8 cellular contexts compared by ENCODE assay signal in the genomic region with DNA sequence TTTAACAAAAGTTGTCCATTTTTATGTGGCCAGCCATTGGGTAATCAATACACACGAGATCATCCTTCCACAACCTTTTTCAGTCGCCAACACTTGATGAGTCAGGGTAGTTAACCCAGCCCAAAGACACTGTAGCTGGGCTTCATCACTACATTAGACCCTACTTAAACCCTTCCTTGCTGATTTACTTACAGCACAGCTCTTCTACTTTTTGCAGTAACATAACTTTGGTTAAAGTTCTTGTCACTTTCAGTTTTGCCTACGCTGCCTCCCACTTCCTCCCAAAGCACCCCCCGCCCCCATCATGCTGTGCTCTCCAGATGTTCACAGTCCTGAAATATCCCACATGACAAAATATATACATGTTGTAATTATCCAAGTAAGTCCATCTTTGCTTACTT.
A peak's percentile ranks its signal among the peaks of the same experiment; 100 is the strongest.
DNase-seq lines count a peak whose midpoint lies in the region; ATAC-seq and TF ChIP-seq lines count a peak whose summit lies in the region.

No MANE protein-coding gene starts in this region.

- POLR2A ChIA-PET in OCI-LY7 (lab: Charles Lee): interaction anchor here (0.6 to 1.8 kb wide), 4 partner anchors 9 to 1413 kb away, joined by 4 to 6 read pairs (median 5); no protein-coding TSS in a partner anchor
- POLR2A ChIA-PET in CD4-positive, alpha-beta T cell (lab: Charles Lee): no interaction called here

- TF ChIP-seq POLR2A in gastrocnemius medialis (IDR thresholded peaks at IDR 0.05): no peak

- no peak overlapping the region for H3K27ac Mint-ChIP-seq in CD4-positive, alpha-beta T cell

- H3K27me3 ChIP-seq in DND-41 (ENCODE audit: insufficient read depth, low read length, poor library complexity) (peaks cover 3% of the 10 kb centered on the region), gastrocnemius medialis (no peaks in the 10 kb centered on the region)
- no peaks in the 10 kb centered on the region for H3K27me3 ChIP-seq in CD4-positive, alpha-beta T cell (ENCODE audit: control insufficient read depth, insufficient read depth, low read length)

- H3K36me3 Mint-ChIP-seq in CD4-positive, alpha-beta T cell (ENCODE audit: low read depth): no peaks in the 10 kb centered on the region

- H4K20me1 ChIP-seq in DND-41 (ENCODE audit: insufficient read depth, low read length) (no peaks in the 10 kb centered on the region), OCI-LY7 (ENCODE audit: insufficient read depth, low read length) (no peaks in the 10 kb centered on the region)

- ATAC-seq in DND-41 (ENCODE audit: insufficient read depth, low read depth) (peak; percentile 98), GM21526 (IDR thresholded peaks at IDR 0.05; ENCODE audit: low FRiP score, unreplicated experiment) (peak; percentile 52), gastrocnemius medialis (no peak)
- no peak for ATAC-seq in CD4-positive, alpha-beta T cell (ENCODE audit: poor library complexity)

- no peaks in the 10 kb centered on the region for H3K79me2 ChIP-seq in DND-41 (ENCODE audit: insufficient read depth, low read length)
- no peaks in the 10 kb centered on the region for H3K79me2 ChIP-seq in OCI-LY7 (ENCODE audit: insufficient read depth, low read depth, low read length)

- H3K9me2 ChIP-seq in OCI-LY7 (ENCODE audit: insufficient read depth, low read length): no peaks in the 10 kb centered on the region

- in situ Hi-C loops in gastrocnemius medialis (cut with MboI; ENCODE audit: low sequenced_read_pairs in 4 of 4): no loop called here

- TF ChIP-seq CTCF in DND-41 (IDR thresholded peaks at IDR 0.05; ENCODE audit: borderline replicate concordance, extremely low read depth, low read length, poor library complexity, severe bottlenecking) (no peak), OCI-LY7 (conservative IDR thresholded peaks at IDR 0.05; ENCODE audit: low read length) (no peak), gastrocnemius medialis (IDR thresholded peaks at IDR 0.05 in 4 of 5, conservative IDR thresholded peaks at IDR 0.05 in 1 of 5) (no peak)
- TF ChIP-seq CTCF in CD4-positive, alpha-beta T cell (IDR thresholded peaks at IDR 0.05): no peak

- H3K9ac ChIP-seq in DND-41 (ENCODE audit: low read depth, low read length): peak overlapping the region; percentile 24; the same call in 1 of the 2 replicates

- H3K9me3 ChIP-seq in DND-41 (ENCODE audit: insufficient read depth, low read length, severe bottlenecking): no peaks in the 10 kb centered on the region
- H3K9me3 ChIP-seq in OCI-LY7 (ENCODE audit: low read length): no peaks in the 10 kb centered on the region
- H3K9me3 ChIP-seq in CD4-positive, alpha-beta T cell (ENCODE audit: control insufficient read depth, low read length): no peaks in the 10 kb centered on the region
- no peaks in the 10 kb centered on the region for H3K9me3 ChIP-seq in gastrocnemius medialis

- H3K4me2 ChIP-seq in DND-41 (ENCODE audit: insufficient read depth, low read length): peak overlapping the region; percentile 69
- peak overlapping the region; percentile 54 for H3K4me2 ChIP-seq in OCI-LY7 (ENCODE audit: low read length)

- H3K4me3 ChIP-seq in DND-41 (ENCODE audit: low read depth in 1 of 2, low read length in 2 of 2): peak overlapping the region in 1 of 2 experiments; percentile 52; a peak in 2 of 4 replicates
- peak overlapping the region; percentile 46 for H3K4me3 ChIP-seq in OCI-LY7 (ENCODE audit: low read depth, low read length, poor library complexity, severe bottlenecking)
- no peak overlapping the region for H3K4me3 ChIP-seq in gastrocnemius medialis

- CTCF ChIA-PET in OCI-LY7 (lab: Charles Lee; ENCODE audit: unreplicated experiment): no interaction called here
- CTCF ChIA-PET in CD4-positive, alpha-beta T cell (lab: Charles Lee): no interaction called here

- H3K27ac ChIP-seq in DND-41 (ENCODE audit: low read length): peak overlapping the region; percentile 57; the same call in 1 of the 2 replicates
- peak overlapping the region; percentile 24 for H3K27ac ChIP-seq in OCI-LY7 (ENCODE audit: low read depth, low read length, poor library complexity, severe bottlenecking)
- H3K27ac ChIP-seq in CD4-positive, alpha-beta T cell (ENCODE audit: low read depth, low read length): no peak overlapping the region
- H3K27ac ChIP-seq in gastrocnemius medialis: no peak overlapping the region

- H3K9me3 Mint-ChIP-seq in CD4-positive, alpha-beta T cell: no peaks in the 10 kb centered on the region

- H3K4me1 Mint-ChIP-seq in CD4-positive, alpha-beta T cell (ENCODE audit: low read depth): peaks cover 12% of the 10 kb centered on the region

- BruUV-seq in OCI-LY7 (replicated peaks; lab: Mats Ljungman, UMichigan): no TSS peak

- H3K4me1 ChIP-seq in DND-41 (ENCODE audit: insufficient read depth, low read length) (peaks cover 15% of the 10 kb centered on the region), OCI-LY7 (ENCODE audit: insufficient read depth, low read length, poor library complexity, severe bottlenecking) (peaks cover 18% of the 10 kb centered on the region), gastrocnemius medialis (no peaks in the 10 kb centered on the region)

- H2AFZ ChIP-seq in DND-41 (ENCODE audit: low read depth, low read length) (peak overlapping the region; percentile 68), OCI-LY7 (ENCODE audit: low read length) (peak overlapping the region; percentile 76)

- H3K27me3 Mint-ChIP-seq in CD4-positive, alpha-beta T cell: peaks cover 4% of the 10 kb centered on the region

- no peak overlapping the region for H3K4me3 Mint-ChIP-seq in CD4-positive, alpha-beta T cell

- H3K36me3 ChIP-seq in DND-41 (ENCODE audit: insufficient read depth, low read length) (no peaks in the 10 kb centered on the region), OCI-LY7 (ENCODE audit: insufficient read depth, low read length) (no peaks in the 10 kb centered on the region), gastrocnemius medialis (no peaks in the 10 kb centered on the region)

- intact Hi-C loops in OCI-LY7 (cut with micrococcal nuclease; ENCODE audit: unreplicated experiment): no loop called here
- intact Hi-C loops in CD4-positive, alpha-beta T cell (cut with DNase I, micrococcal nuclease): no loop called here
- intact Hi-C loops in gastrocnemius medialis (cut with DNase I; ENCODE audit: low total_unique reads): no loop called here

- DNase-seq in DND-41: peak; percentile 74
- DNase-seq in OCI-LY7 (ENCODE audit: low spot score): peak; percentile 34
- DNase-seq in glomerular visceral epithelial cell (ENCODE audit: extremely low spot score): peak; percentile 20
- DNase-seq in CD4-positive, alpha-beta T cell: no peak
- no peak for DNase-seq in NCI-H748 (lab: John Stamatoyannopoulos, UW; ENCODE audit: unreplicated experiment)
- DNase-seq in HuH-7 (ENCODE audit: low spot score): no peak
- DNase-seq in gastrocnemius medialis: no peak

Comparison
In these comparisons a context has a peak if more than half of its experiments do, and no peak if none do; other contexts are left out.
1. ATAC-seq: peak in DND-41 (single experiment) and GM21526 (single experiment); none in CD4-positive, alpha-beta T cell (single experiment) and gastrocnemius medialis (0 of 2).
2. DNase-seq: peak in DND-41 (single experiment), OCI-LY7 (single experiment) and glomerular visceral epithelial cell (single experiment); none in CD4-positive, alpha-beta T cell (0 of 10), NCI-H748 (single experiment), HuH-7 (single experiment) and gastrocnemius medialis (0 of 2).
3. H3K27ac ChIP-seq: peak in DND-41 (single experiment) and OCI-LY7 (single experiment); none in CD4-positive, alpha-beta T cell (single experiment) and gastrocnemius medialis (0 of 4).